ENCODE assay signal across 8 cellular contexts in genomic region chr6:32972353-32973143, GRCh38. TPM values are rescaled to one million over a fixed set of nuclear protein-coding genes. Genes with fewer than 3 reads are reported as not detected.
DNase-seq lines count a peak whose midpoint lies in the region; ATAC-seq, FAIRE-seq and TF ChIP-seq lines count a peak whose summit lies in the region.

No MANE protein-coding gene starts in this region.

- H3K9ac ChIP-seq in GM12878 (ENCODE audit: control insufficient read depth, insufficient read depth, low read length) (peak overlapping the region; percentile 85), kidney (ENCODE audit: low read length in 2 of 2) (peak overlapping the region; percentile 86 to 99)

- H4K20me1 ChIP-seq in GM12878 (ENCODE audit: control insufficient read depth, insufficient read depth), result peaks cover 37% of the 10 kb centered on the region

- SMC1A ChIA-PET in GM12878 (lab: Charles Lee; ENCODE audit: uncharacterized antibody, unreplicated experiment), result interaction anchor here (0.6 to 17.2 kb wide), 21 partner anchors 13 to 276 kb away, joined by 3 to 347 read pairs (median 5); partner anchors contain the start of genes HLA-DMA, HLA-DMB, HLA-DOA and HLA-DPA1

- H3K4me1 ChIP-seq in ACC112 (ENCODE audit: control insufficient read depth, insufficient read depth, low read length, unreplicated experiment) (peaks cover 24% of the 10 kb centered on the region), RWPE2 (ENCODE audit: insufficient read depth, poor library complexity, severe bottlenecking) (no peaks in the 10 kb centered on the region), GM12878 (ENCODE audit: control insufficient read depth, insufficient read depth, low read length) (no peaks in the 10 kb centered on the region), kidney (ENCODE audit: control insufficient read depth in 1 of 2, insufficient read depth in 1 of 2, low read depth in 1 of 2, low read length in 2 of 2) (peaks cover 15 to 23% of the 10 kb centered on the region in 2 donors)

- RAD21 ChIA-PET in GM12878 (lab: Charles Lee; ENCODE audit: unreplicated experiment), result interaction anchor here (0.9 to 12.2 kb wide), 25 partner anchors 8 to 780 kb away, joined by 3 to 224 read pairs (median 5); partner anchors contain the start of genes GPSM3, HLA-DMA, HLA-DMB and HLA-DOA

- WGBS in GM12878 (ENCODE audit: insufficient coverage, insufficient replicate concordance, low lambda C conversion rate, missing lambda C conversion rate), result 1% methylated on average over 70 of the region's 70 CpGs

- DNase-seq in RWPE2 (ENCODE audit: low spot score) (no peak), GM12878 (ENCODE audit: low read depth, low spot score) (no peak), kidney (peak; percentile 88), UCSD-AML1 (lab: John Stamatoyannopoulos, UW; ENCODE audit: unreplicated experiment) (no peak)
- DNase-seq in stimulated activated CD4-positive, alpha-beta T cell treated with anti-CD3 and anti-CD28 coated beads, Interleukin-4, amount 100 ng/mL, for 1 hour, result peak; percentile 53

- H2AFZ ChIP-seq in ACC112 (ENCODE audit: low read length, unreplicated experiment), result no peak overlapping the region
- no peak overlapping the region for H2AFZ ChIP-seq in GM12878 (ENCODE audit: control insufficient read depth, low read depth, low read length)

- no peak for FAIRE-seq in GM12878 (lab: Jason Lieb, UNC)
- FAIRE-seq in kidney (lab: Jason Lieb, UNC), result no peak

- CTCF ChIA-PET in GM12878 (lab: Yijun Ruan, JAX), result interaction anchor here (0.7 to 13.8 kb wide), 15 partner anchors 8 to 275 kb away, joined by 3 to 162 read pairs (median 10); partner anchors contain the start of genes HLA-DMA, HLA-DMB, HLA-DPB1 and PSMB9

- H3K36me3 ChIP-seq in ACC112 (ENCODE audit: insufficient read depth, low read length), result peaks cover 55% of the 10 kb centered on the region
- H3K36me3 ChIP-seq in RWPE2 (ENCODE audit: low read depth), result peaks cover 68% of the 10 kb centered on the region
- peaks cover 38 to 40% of the 10 kb centered on the region in 2 experiments for H3K36me3 ChIP-seq in GM12878 (ENCODE audit: control insufficient read depth in 2 of 2, insufficient read depth in 2 of 2, low read length in 1 of 2)
- peaks cover 30 to 48% of the 10 kb centered on the region in 2 donors for H3K36me3 ChIP-seq in kidney (ENCODE audit: control insufficient read depth in 1 of 2, insufficient read depth in 2 of 2, low read length in 2 of 2)

- H3K27ac ChIP-seq in ACC112 (ENCODE audit: low read depth, low read length), result peak overlapping the region; percentile 46
- H3K27ac ChIP-seq in RWPE2 (ENCODE audit: poor library complexity, severe bottlenecking), result peak overlapping the region; percentile 99
- peak overlapping the region; percentile 79 for H3K27ac ChIP-seq in GM12878 (ENCODE audit: control insufficient read depth, insufficient read depth)
- peak overlapping the region; percentile 69 to 86 for H3K27ac ChIP-seq in kidney (ENCODE audit: low read depth in 2 of 2, low read length in 2 of 2)

- peak overlapping the region; percentile 92 for H3K4me3 ChIP-seq in ACC112 (ENCODE audit: low read depth, low read length)
- peak overlapping the region; percentile 60 for H3K4me3 ChIP-seq in RWPE2 (ENCODE audit: severe bottlenecking)
- H3K4me3 ChIP-seq in GM12878, result peak overlapping the region; percentile 93
- peak overlapping the region; percentile 89 to 99 for H3K4me3 ChIP-seq in kidney (ENCODE audit: low read length in 2 of 2)

- no peak for TF ChIP-seq EP300 in GM12878 (IDR thresholded peaks at IDR 0.05; ENCODE audit: borderline replicate concordance in 1 of 2, control insufficient read depth in 1 of 2, low read depth in 2 of 2, low read length in 2 of 2)

- POLR2A ChIA-PET in GM12878 (lab: Charles Lee), result interaction anchor here (0.5 to 16.6 kb wide), 30 partner anchors 8 to 777 kb away, joined by 3 to 486 read pairs (median 8); partner anchors contain the start of genes HLA-DMA, HLA-DMB, HLA-DPA1 and HLA-DPB1

- H3K27me3 ChIP-seq in ACC112 (ENCODE audit: insufficient read depth, low read length), result no peaks in the 10 kb centered on the region
- no peaks in the 10 kb centered on the region for H3K27me3 ChIP-seq in RWPE2 (ENCODE audit: insufficient read depth, poor library complexity, severe bottlenecking)
- no peaks in the 10 kb centered on the region for H3K27me3 ChIP-seq in GM12878 (replicated peaks in 1 of 2; ENCODE audit: control insufficient read depth in 2 of 2, insufficient read depth in 2 of 2, low read length in 1 of 2)

- ATAC-seq in GM21447 (IDR thresholded peaks at IDR 0.05; ENCODE audit: unreplicated experiment) (peak; percentile 7), RWPE2 (ENCODE audit: low read depth) (no peak), GM12878 (peak; percentile 1; the same call in 2 of the 3 replicates), HG02571 (IDR thresholded peaks at IDR 0.05; ENCODE audit: unreplicated experiment) (no peak)

- peaks cover 79% of the 10 kb centered on the region for H3K79me2 ChIP-seq in ACC112 (ENCODE audit: control insufficient read depth, insufficient read depth, low read length, unreplicated experiment)
- peaks cover 94% of the 10 kb centered on the region for H3K79me2 ChIP-seq in GM12878 (ENCODE audit: control insufficient read depth, insufficient read depth, low read length)

- TF ChIP-seq CTCF in RWPE2 (IDR thresholded peaks at IDR 0.05; ENCODE audit: poor library complexity, severe bottlenecking), result no peak
- TF ChIP-seq CTCF in GM12878 (IDR thresholded peaks at IDR 0.05 in 2 of 3, conservative IDR thresholded peaks at IDR 0.05 in 1 of 3; ENCODE audit: control insufficient read depth in 2 of 3, extremely low read depth in 1 of 3, insufficient read depth in 1 of 3, low read depth in 3 of 3, low read length in 3 of 3), result no peak
- TF ChIP-seq CTCF in kidney (IDR thresholded peaks at IDR 0.05; ENCODE audit: borderline replicate concordance, extremely low read depth, insufficient read depth), result no peak

- intact Hi-C loops in GM12878 (cut with micrococcal nuclease; ENCODE audit: unreplicated experiment) (loop anchor here (5.0 kb wide), 1 partner anchor 130 kb away; the partner anchor contains the start of gene PSMB8), kidney (cut with DNase I) (loop anchor here (10.0 kb wide), 1 partner anchor 78 kb away; no protein-coding TSS in a partner anchor)

- BruUV-seq in GM12878 (replicated peaks; lab: Mats Ljungman, UMichigan), result no TSS peak

- TF ChIP-seq RAD21 in GM12878 (IDR thresholded peaks at IDR 0.05; ENCODE audit: insufficient read depth, low read depth, low read length), result no peak

- no peaks in the 10 kb centered on the region for H3K9me3 ChIP-seq in RWPE2 (ENCODE audit: severe bottlenecking)
- no peaks in the 10 kb centered on the region for H3K9me3 ChIP-seq in GM12878 (replicated peaks; ENCODE audit: control insufficient read depth, insufficient read depth, low read length)
- no peaks in the 10 kb centered on the region for H3K9me3 ChIP-seq in kidney (ENCODE audit: control insufficient read depth in 1 of 2, low read length in 2 of 2)

- peak overlapping the region; percentile 15 for H3K4me2 ChIP-seq in GM12878 (ENCODE audit: control insufficient read depth, insufficient read depth)

- peak; percentile 84 for TF ChIP-seq POLR2A in GM12878 (IDR thresholded peaks at IDR 0.05; ENCODE audit: low read depth, low read length)

- in situ Hi-C loops in GM12878 (cut with MboI), result loop anchor here (25.0 kb wide), 2 partner anchors 1410 to 1690 kb away; partner anchors contain the start of gene LTA

RNA-seq across cellular contexts. Expression of gene BRD2, which starts 4.2 kb away (rescaled TPM):
- total RNA-seq in GM12878 (2013; cell fraction: nucleolus; rRNA removed), result 348 and 373 TPM in 2 replicates
- total RNA-seq in GM12878 (2014; rRNA removed), result 127 TPM in 2 replicates
- 139 and 145 TPM in 2 replicates for total RNA-seq in GM12878 (2014; rRNA removed; fragmentation: Illumina TruSeq; extraction: Trizol)
- total RNA-seq in GM12878 (2021), result 160 and 178 TPM in 2 replicates
- polyA plus RNA-seq in GM12878 (2011; ENCODE audit: low read depth), result 176 TPM
- 218 and 239 TPM in 2 replicates for polyA plus RNA-seq in GM12878 (2011; rRNA removed)
- polyA plus RNA-seq in GM12878 (2011; cell fraction: cytosol; rRNA removed), result 154 and 169 TPM in 2 replicates
- polyA plus RNA-seq in GM12878 (2011; cell fraction: nucleus; rRNA removed), result 392 and 411 TPM in 2 replicates
- 174 and 230 TPM in 2 replicates for polyA plus RNA-seq in GM12878 (2012)
- polyA plus RNA-seq in GM12878 (2014; fragmentation: Illumina TruSeq; extraction: Trizol), result 234 and 289 TPM in 2 replicates
- 100 to 1,000 TPM in 1 of 2 experiments, 10 to 100 TPM in 1; 32.2 to 133 TPM for polyA plus RNA-seq in GM12878 (2014; fragmentation: Nextera tagmentation; extraction: Ambion mirVana)
- 180 and 181 TPM in 2 replicates for polyA plus RNA-seq in GM12878 (2014; rRNA removed)
- 100 to 1,000 TPM; 113 to 118 TPM for polyA plus RNA-seq in GM12878 (2016; fragmentation: Nextera tagmentation; extraction: Ambion mirVana)
- polyA minus RNA-seq in GM12878 (2011; rRNA and poly(A)+ RNA removed), result 122 and 140 TPM in 2 replicates
- polyA minus RNA-seq in GM12878 (2011; cell fraction: cytosol; rRNA and poly(A)+ RNA removed), result 51.2 and 63.0 TPM in 2 replicates
- 133 and 197 TPM in 2 replicates for polyA minus RNA-seq in GM12878 (2011; cell fraction: nucleus; rRNA and poly(A)+ RNA removed)
- total RNA-seq in kidney, result 184 TPM
- 73.9 TPM for polyA plus RNA-seq in kidney (ENCODE audit: insufficient read depth, low read depth, low replicate concordance)

RNA-seq across cellular contexts. Expression of gene HLA-DMA, which starts 19.7 kb away (rescaled TPM):
- total RNA-seq in GM12878 (2013; cell fraction: nucleolus; rRNA removed), result 110 and 112 TPM in 2 replicates
- total RNA-seq in GM12878 (2014; rRNA removed) (243 and 269 TPM in 2 replicates), GM12878 (2014; rRNA removed; fragmentation: Illumina TruSeq; extraction: Trizol) (170 and 177 TPM in 2 replicates), GM12878 (2021) (182 and 189 TPM in 2 replicates), kidney (98.5 TPM)
- 314 TPM for polyA plus RNA-seq in GM12878 (2011; ENCODE audit: low read depth)
- polyA plus RNA-seq in GM12878 (2011; rRNA removed) (190 and 290 TPM in 2 replicates), GM12878 (2014; fragmentation: Illumina TruSeq; extraction: Trizol) (327 and 354 TPM in 2 replicates), GM12878 (2014; fragmentation: Nextera tagmentation; extraction: Ambion mirVana) (100 to 1,000 TPM; 389 to 552 TPM), GM12878 (2014; rRNA removed) (267 and 279 TPM in 2 replicates), GM12878 (2016; fragmentation: Nextera tagmentation; extraction: Ambion mirVana) (100 to 1,000 TPM; 339 to 378 TPM), kidney (ENCODE audit: insufficient read depth, low read depth, low replicate concordance) (101 TPM)
- 380 and 384 TPM in 2 replicates for polyA plus RNA-seq in GM12878 (2011; cell fraction: cytosol; rRNA removed)
- 478 and 610 TPM in 2 replicates for polyA plus RNA-seq in GM12878 (2011; cell fraction: nucleus; rRNA removed)
- 308 and 348 TPM in 2 replicates for polyA plus RNA-seq in GM12878 (2012)
- polyA minus RNA-seq in GM12878 (2011; rRNA and poly(A)+ RNA removed), result 119 and 159 TPM in 2 replicates
- polyA minus RNA-seq in GM12878 (2011; cell fraction: cytosol; rRNA and poly(A)+ RNA removed), result 44.9 and 50.8 TPM in 2 replicates
- 45.2 and 51.5 TPM in 2 replicates for polyA minus RNA-seq in GM12878 (2011; cell fraction: nucleus; rRNA and poly(A)+ RNA removed)

RNA-seq across cellular contexts. Expression of gene HLA-DMB, which starts 31.7 kb away (rescaled TPM):
- total RNA-seq in GM12878 (2013; cell fraction: nucleolus; rRNA removed), result 54.4 and 59.2 TPM in 2 replicates
- total RNA-seq in GM12878 (2014; rRNA removed) (141 and 149 TPM in 2 replicates), GM12878 (2014; rRNA removed; fragmentation: Illumina TruSeq; extraction: Trizol) (117 and 120 TPM in 2 replicates), GM12878 (2021) (106 and 114 TPM in 2 replicates), kidney (78.0 TPM)
- polyA plus RNA-seq in GM12878 (2011; ENCODE audit: low read depth), result 240 TPM
- polyA plus RNA-seq in GM12878 (2011; rRNA removed) (140 and 173 TPM in 2 replicates), GM12878 (2014; fragmentation: Illumina TruSeq; extraction: Trizol) (136 and 158 TPM in 2 replicates), GM12878 (2014; fragmentation: Nextera tagmentation; extraction: Ambion mirVana) (100 to 1,000 TPM; 117 to 170 TPM), GM12878 (2014; rRNA removed) (114 and 116 TPM in 2 replicates), GM12878 (2016; fragmentation: Nextera tagmentation; extraction: Ambion mirVana) (100 to 1,000 TPM; 160 to 168 TPM), kidney (ENCODE audit: insufficient read depth, low read depth, low replicate concordance) (45.5 TPM)
- 172 and 198 TPM in 2 replicates for polyA plus RNA-seq in GM12878 (2011; cell fraction: cytosol; rRNA removed)
- polyA plus RNA-seq in GM12878 (2011; cell fraction: nucleus; rRNA removed), result 112 and 122 TPM in 2 replicates
- polyA plus RNA-seq in GM12878 (2012), result 162 and 237 TPM in 2 replicates
- 91.9 and 112 TPM in 2 replicates for polyA minus RNA-seq in GM12878 (2011; rRNA and poly(A)+ RNA removed)
- 22.9 and 33.3 TPM in 2 replicates for polyA minus RNA-seq in GM12878 (2011; cell fraction: cytosol; rRNA and poly(A)+ RNA removed)
- polyA minus RNA-seq in GM12878 (2011; cell fraction: nucleus; rRNA and poly(A)+ RNA removed), result 25.1 and 32.0 TPM in 2 replicates

RNA-seq across cellular contexts. Expression of gene HLA-DOA, which starts 36.8 kb away (rescaled TPM):
- 47.7 and 47.9 TPM in 2 replicates for total RNA-seq in GM12878 (2013; cell fraction: nucleolus; rRNA removed)
- total RNA-seq in GM12878 (2014; rRNA removed), result 99.2 and 108 TPM in 2 replicates
- total RNA-seq in GM12878 (2014; rRNA removed; fragmentation: Illumina TruSeq; extraction: Trizol), result 64.6 and 69.1 TPM in 2 replicates
- 73.3 and 73.5 TPM in 2 replicates for total RNA-seq in GM12878 (2021)
- 45.0 TPM for polyA plus RNA-seq in GM12878 (2011; ENCODE audit: low read depth)
- polyA plus RNA-seq in GM12878 (2011; rRNA removed), result 31.3 and 46.7 TPM in 2 replicates
- polyA plus RNA-seq in GM12878 (2011; cell fraction: cytosol; rRNA removed), result 77.6 and 86.9 TPM in 2 replicates
- polyA plus RNA-seq in GM12878 (2011; cell fraction: nucleus; rRNA removed), result 77.0 and 89.9 TPM in 2 replicates
- polyA plus RNA-seq in GM12878 (2012), result 78.7 and 83.9 TPM in 2 replicates
- polyA plus RNA-seq in GM12878 (2014; fragmentation: Illumina TruSeq; extraction: Trizol), result 69.9 and 79.3 TPM in 2 replicates
- 10 to 100 TPM in 1 of 2 experiments, 1 to 10 TPM in 1; 8.8 to 21.1 TPM for polyA plus RNA-seq in GM12878 (2014; fragmentation: Nextera tagmentation; extraction: Ambion mirVana)
- polyA plus RNA-seq in GM12878 (2014; rRNA removed), result 99.8 and 104 TPM in 2 replicates
- 10 to 100 TPM; 44.9 to 47.6 TPM for polyA plus RNA-seq in GM12878 (2016; fragmentation: Nextera tagmentation; extraction: Ambion mirVana)
- polyA minus RNA-seq in GM12878 (2011; rRNA and poly(A)+ RNA removed), result 45.5 and 61.2 TPM in 2 replicates
- 40.4 and 47.3 TPM in 2 replicates for polyA minus RNA-seq in GM12878 (2011; cell fraction: cytosol; rRNA and poly(A)+ RNA removed)
- polyA minus RNA-seq in GM12878 (2011; cell fraction: nucleus; rRNA and poly(A)+ RNA removed), result 35.9 and 56.4 TPM in 2 replicates
- 21.6 TPM for total RNA-seq in kidney
- polyA plus RNA-seq in kidney (ENCODE audit: insufficient read depth, low read depth, low replicate concordance), result 10.8 TPM

Comparison
In these comparisons a context has a peak if more than half of its experiments do, and no peak if none do; other contexts are left out.
1. H3K27ac ChIP-seq: peak in every context shown above with its lines; median percentile 99 in RWPE2; 79 in GM12878; 78 in kidney; 46 in ACC112.
2. ATAC-seq: peak in GM21447 (single experiment) and GM12878 (single experiment); none in RWPE2 (single experiment) and HG02571 (single experiment).
3. DNase-seq: peak in kidney (single experiment) and stimulated activated CD4-positive, alpha-beta T cell treated with anti-CD3 and anti-CD28 coated beads, Interleukin-4, amount 100 ng/mL, for 1 hour (single experiment); none in RWPE2 (single experiment), GM12878 (single experiment) and UCSD-AML1 (single experiment).
4. Peak in every context shown above with its lines, with median percentiles within 50 percentile points of each other: H3K4me3 ChIP-seq.